10 cellular contexts compared by ENCODE assay signal in genomic region chr12:53103860-53104305, GRCh38. TPM values are rescaled to one million over a fixed set of nuclear protein-coding genes. Genes with fewer than 3 reads are reported as not detected.
A peak's percentile ranks its signal among the peaks of the same experiment; 100 is the strongest.
DNase-seq lines count a peak whose midpoint lies in the region; ATAC-seq and TF ChIP-seq lines count a peak whose summit lies in the region.
"Had no signal": no experiment of that assay in that cellular context is flagged by ENCODE, and none has a peak within 500 bp of the region (broad histone marks: within the 10 kb centered on the region; RNA-seq: fewer than 3 reads in every experiment).

No MANE protein-coding gene starts in this region.

- H3K27ac Mint-ChIP-seq in activated T-helper 2 cell treated with anti-CD3 and anti-CD28 coated beads, Interferon-gamma antibody, Interleukin-2, Interleukin-4, amounts not matched to agents 10 μg/mL and 5 μg/mL and 100 μg/mL, durations not matched to agents 14 hours and 24 hours and 36 hours: peak overlapping the region; percentile 20

- H2BK15ac ChIP-seq in mesendoderm (replicated peaks; ENCODE audit: low read depth): no peak overlapping the region

- H4K5ac ChIP-seq in mesendoderm (ENCODE audit: low read length): no peak overlapping the region

- peak; percentile 43 for ATAC-seq in mucosa of descending colon
- ATAC-seq in HG02610 (IDR thresholded peaks at IDR 0.05; ENCODE audit: unreplicated experiment): no peak
- no peak for ATAC-seq in HG03196 (IDR thresholded peaks at IDR 0.05; ENCODE audit: unreplicated experiment)

- no peak overlapping the region for H3K9ac ChIP-seq in mesendoderm (ENCODE audit: low read length)

- no peaks in the 10 kb centered on the region for H3K9me3 Mint-ChIP-seq in activated T-helper 2 cell treated with anti-CD3 and anti-CD28 coated beads, Interferon-gamma antibody, Interleukin-2, Interleukin-4, amounts not matched to agents 10 μg/mL and 5 μg/mL and 100 μg/mL, durations not matched to agents 14 hours and 24 hours and 36 hours

- peak; percentile 62 for DNase-seq in GM12865 (ENCODE audit: low read depth)
- DNase-seq in MV-4-11 (lab: John Stamatoyannopoulos, UW): peak; percentile 85
- no peak for DNase-seq in activated T-helper 2 cell treated with anti-CD3 and anti-CD28 coated beads, Interferon-gamma antibody, Interleukin-2, Interleukin-4, amounts not matched to agents 10 μg/mL and 5 μg/mL and 100 μg/mL, durations not matched to agents 14 hours and 24 hours and 36 hours (ENCODE audit: low spot score)
- DNase-seq in mucosa of descending colon: no peak
- DNase-seq in mesendoderm: no peak
- no peak for DNase-seq in midbrain (lab: John Stamatoyannopoulos, UW)
- DNase-seq: NCI-H774 had no signal

- H2BK5ac ChIP-seq in mesendoderm (ENCODE audit: low read length): no peak overlapping the region

- no peaks in the 10 kb centered on the region for H3K36me3 Mint-ChIP-seq in activated T-helper 2 cell treated with anti-CD3 and anti-CD28 coated beads, Interferon-gamma antibody, Interleukin-2, Interleukin-4, amounts not matched to agents 10 μg/mL and 5 μg/mL and 100 μg/mL, durations not matched to agents 14 hours and 24 hours and 36 hours (ENCODE audit: low read depth)

- peaks cover 29% of the 10 kb centered on the region for H3K4me1 Mint-ChIP-seq in activated T-helper 2 cell treated with anti-CD3 and anti-CD28 coated beads, Interferon-gamma antibody, Interleukin-2, Interleukin-4, amounts not matched to agents 10 μg/mL and 5 μg/mL and 100 μg/mL, durations not matched to agents 14 hours and 24 hours and 36 hours (ENCODE audit: low read depth)

- peaks cover 6% of the 10 kb centered on the region for H3K4me1 ChIP-seq in mucosa of descending colon (ENCODE audit: low read depth)
- peaks cover 5% of the 10 kb centered on the region for H3K4me1 ChIP-seq in mesendoderm (ENCODE audit: control insufficient read depth, low read depth, low read length)

- no peak overlapping the region for H3K4ac ChIP-seq in mesendoderm (ENCODE audit: low read depth, low read length)

- H2AK5ac ChIP-seq in mesendoderm (ENCODE audit: low read length): no peak overlapping the region

- intact Hi-C loops in activated T-helper 2 cell treated with anti-CD3 and anti-CD28 coated beads, Interferon-gamma antibody, Interleukin-2, Interleukin-4, amounts not matched to agents 10 μg/mL and 5 μg/mL and 100 μg/mL, durations not matched to agents 14 hours and 24 hours and 36 hours (cut with micrococcal nuclease): no loop called here
- intact Hi-C loops in mucosa of descending colon (cut with DNase I, micrococcal nuclease): loop anchor here in 1 of 2 donors (5.0 kb wide), 1 partner anchor 37 kb away; no protein-coding TSS in a partner anchor

- H3K27me3 ChIP-seq in mesendoderm (ENCODE audit: insufficient read depth, low read length, poor library complexity): no peaks in the 10 kb centered on the region

- no peak overlapping the region for H3K27ac ChIP-seq in mesendoderm (ENCODE audit: low read depth, low read length)

- H3K56ac ChIP-seq in mesendoderm (ENCODE audit: low read length): no peak overlapping the region

- WGBS in mesendoderm (ENCODE audit: extremely low coverage, insufficient coverage, low lambda C conversion rate): no CpG with 5 or more reads among the region's 3 CpGs

- H3K4me3 Mint-ChIP-seq in activated T-helper 2 cell treated with anti-CD3 and anti-CD28 coated beads, Interferon-gamma antibody, Interleukin-2, Interleukin-4, amounts not matched to agents 10 μg/mL and 5 μg/mL and 100 μg/mL, durations not matched to agents 14 hours and 24 hours and 36 hours (ENCODE audit: low read depth): no peak overlapping the region

- TF ChIP-seq CTCF in GM12865 (IDR thresholded peaks at IDR 0.05; ENCODE audit: insufficient read depth, low read depth, low read length, missing control alignments) (no peak), mucosa of descending colon (IDR thresholded peaks at IDR 0.05) (no peak)

- H3K79me1 ChIP-seq in mesendoderm (ENCODE audit: low read length): no peaks in the 10 kb centered on the region

- H3K4me3 ChIP-seq in GM12865 (ENCODE audit: low read depth, low read length) (no peak overlapping the region), mucosa of descending colon (no peak overlapping the region), mesendoderm (ENCODE audit: low read length) (no peak overlapping the region)

- H3K27me3 Mint-ChIP-seq in activated T-helper 2 cell treated with anti-CD3 and anti-CD28 coated beads, Interferon-gamma antibody, Interleukin-2, Interleukin-4, amounts not matched to agents 10 μg/mL and 5 μg/mL and 100 μg/mL, durations not matched to agents 14 hours and 24 hours and 36 hours (ENCODE audit: low read depth): no peaks in the 10 kb centered on the region

- H3K4me2 ChIP-seq in mesendoderm (ENCODE audit: low read length): no peak overlapping the region

- no peaks in the 10 kb centered on the region for H3K36me3 ChIP-seq in mucosa of descending colon (ENCODE audit: low read depth)
- no peaks in the 10 kb centered on the region for H3K36me3 ChIP-seq in mesendoderm (ENCODE audit: control insufficient read depth, insufficient read depth, low read length)

- H3K18ac ChIP-seq in mesendoderm (ENCODE audit: low read length): no peak overlapping the region

- H2BK120ac ChIP-seq in mesendoderm (ENCODE audit: low read depth, low read length): no peak overlapping the region

- H3K23ac ChIP-seq in mesendoderm (ENCODE audit: low read length): no peak overlapping the region

- no peaks in the 10 kb centered on the region for H3K9me3 ChIP-seq in mucosa of descending colon

- no peaks in the 10 kb centered on the region for H3K79me2 ChIP-seq in mesendoderm (ENCODE audit: control insufficient read depth, insufficient read depth, low read length)

- H4K8ac ChIP-seq in mesendoderm (ENCODE audit: low read depth, low read length): no peak overlapping the region

RNA-seq across cellular contexts. Expression of gene SOAT2, which starts 0.6 kb away (rescaled TPM):
- total RNA-seq in activated T-helper 2 cell treated with anti-CD3 and anti-CD28 coated beads, Interferon-gamma antibody, Interleukin-2, Interleukin-4, amounts not matched to agents 10 μg/mL and 5 μg/mL and 100 μg/mL, durations not matched to agents 14 hours and 24 hours and 36 hours: not detected in 2 replicates
- under 1 TPM in 1 of 3 donors, not detected in 2; 0.41 TPM for total RNA-seq in mucosa of descending colon
- polyA plus RNA-seq in mesendoderm (2013, experiment 1 of 2): not detected
- polyA plus RNA-seq in mesendoderm (2013, experiment 2 of 2): 0.01 TPM
- total RNA-seq: G401 had no signal

RNA-seq across cellular contexts. Expression of gene IGFBP6, which starts 6.4 kb away (rescaled TPM):
- 0.46 TPM in 1 of 2 replicates, not detected in the other for total RNA-seq in activated T-helper 2 cell treated with anti-CD3 and anti-CD28 coated beads, Interferon-gamma antibody, Interleukin-2, Interleukin-4, amounts not matched to agents 10 μg/mL and 5 μg/mL and 100 μg/mL, durations not matched to agents 14 hours and 24 hours and 36 hours
- 10 to 100 TPM in 2 of 3 donors, 1 to 10 TPM in 1; 10.0 to 93.4 (median 27.1) TPM for total RNA-seq in mucosa of descending colon
- polyA plus RNA-seq in mesendoderm (2013, experiment 1 of 2): 4.1 TPM
- polyA plus RNA-seq in mesendoderm (2013, experiment 2 of 2): 4.5 TPM

RNA-seq across cellular contexts. Expression of gene SPRYD3, which starts 24.7 kb away (rescaled TPM):
- 35.1 and 36.2 TPM in 2 replicates for total RNA-seq in activated T-helper 2 cell treated with anti-CD3 and anti-CD28 coated beads, Interferon-gamma antibody, Interleukin-2, Interleukin-4, amounts not matched to agents 10 μg/mL and 5 μg/mL and 100 μg/mL, durations not matched to agents 14 hours and 24 hours and 36 hours
- 10 to 100 TPM; 27.3 to 51.0 (median 32.5) TPM for total RNA-seq in mucosa of descending colon
- 4.4 TPM for polyA plus RNA-seq in mesendoderm (2013, experiment 1 of 2)
- 4.3 TPM for polyA plus RNA-seq in mesendoderm (2013, experiment 2 of 2)

RNA-seq across cellular contexts. Expression of gene TNS2, which starts 54.0 kb away (rescaled TPM):
- 2.1 and 4.7 TPM in 2 replicates for total RNA-seq in activated T-helper 2 cell treated with anti-CD3 and anti-CD28 coated beads, Interferon-gamma antibody, Interleukin-2, Interleukin-4, amounts not matched to agents 10 μg/mL and 5 μg/mL and 100 μg/mL, durations not matched to agents 14 hours and 24 hours and 36 hours
- total RNA-seq in mucosa of descending colon: 100 to 1,000 TPM in 1 of 3 donors, 10 to 100 TPM in 2; 22.6 to 119 (median 51.9) TPM
- 15.4 TPM for polyA plus RNA-seq in mesendoderm (2013, experiment 1 of 2)
- 22.5 TPM for polyA plus RNA-seq in mesendoderm (2013, experiment 2 of 2)

Comparison
In these comparisons a context has a peak if more than half of its experiments do, and no peak if none do; other contexts are left out.
1. DNase-seq: peak in GM12865 (single experiment) and MV-4-11 (single experiment); none in activated T-helper 2 cell treated with anti-CD3 and anti-CD28 coated beads, Interferon-gamma antibody, Interleukin-2, Interleukin-4, amounts not matched to agents 10 μg/mL and 5 μg/mL and 100 μg/mL, durations not matched to agents 14 hours and 24 hours and 36 hours (single experiment), mucosa of descending colon (0 of 3), mesendoderm (single experiment) and midbrain (single experiment).